8 cellular contexts compared by ENCODE assay signal in the genomic region with DNA sequence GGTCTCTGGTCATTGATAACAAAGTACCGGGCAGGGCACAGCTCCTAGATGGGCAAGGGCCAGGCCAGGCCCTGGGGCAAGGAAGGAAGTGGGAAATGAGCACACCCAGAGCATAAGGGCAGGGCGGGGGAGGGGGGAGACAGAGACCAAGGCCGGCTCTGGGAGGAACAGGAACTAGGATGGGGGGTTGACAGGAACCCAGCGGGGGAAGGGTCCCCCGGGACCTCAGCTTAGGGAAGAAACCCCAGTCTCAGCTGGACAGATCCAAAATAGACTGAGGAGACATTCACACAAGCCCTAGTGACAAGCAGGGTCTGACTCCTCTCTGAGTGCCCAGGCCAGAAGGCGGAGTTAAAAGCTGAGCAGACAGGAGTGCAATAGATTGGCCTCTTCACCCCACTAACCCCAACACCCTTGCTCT. TPM values are rescaled to one million over a fixed set of nuclear protein-coding genes. Genes with fewer than 3 reads are reported as not detected.
A peak's percentile ranks its signal among the peaks of the same experiment; 100 is the strongest.
DNase-seq lines count a peak whose midpoint lies in the region; ATAC-seq and TF ChIP-seq lines count a peak whose summit lies in the region.

No MANE protein-coding gene starts in this region.

- peaks cover 7% of the 10 kb centered on the region; the same call in 1 of the 2 replicates for H4K20me1 ChIP-seq in Karpas-422 (ENCODE audit: insufficient read depth, low read depth, low read length)

- H3K9me3 ChIP-seq in Karpas-422 (ENCODE audit: low read length), result no peaks in the 10 kb centered on the region

- CTCF ChIA-PET in activated CD8-positive, alpha-beta T cell treated with anti-CD3 and anti-CD28 coated beads, Interleukin-2, amount 10 ng/mL, durations not matched to agents 7 days and 5 days (lab: Charles Lee), result interaction anchor here (1.3 to 6.7 kb wide), 10 partner anchors 12 to 468 kb away, joined by 3 to 77 read pairs (median 6); a partner anchor contains a TSS

- H3K4me3 Mint-ChIP-seq in activated CD8-positive, alpha-beta T cell treated with anti-CD3 and anti-CD28 coated beads, Interleukin-2, amount 10 ng/mL, durations not matched to agents 7 days and 5 days, result peak overlapping the region; percentile 95
- peak overlapping the region; percentile 87 to 98 (median 94) for H3K4me3 Mint-ChIP-seq in naive thymus-derived CD8-positive, alpha-beta T cell

- peaks cover 45% of the 10 kb centered on the region for H3K4me1 ChIP-seq in Karpas-422 (ENCODE audit: low read length)

- peaks cover 6% of the 10 kb centered on the region for H3K36me3 Mint-ChIP-seq in activated CD8-positive, alpha-beta T cell treated with anti-CD3 and anti-CD28 coated beads, Interleukin-2, amount 10 ng/mL, durations not matched to agents 7 days and 5 days (ENCODE audit: low read depth)
- H3K36me3 Mint-ChIP-seq in naive thymus-derived CD8-positive, alpha-beta T cell, result no peaks in the 10 kb centered on the region

- no peaks in the 10 kb centered on the region for H3K27me3 Mint-ChIP-seq in activated CD8-positive, alpha-beta T cell treated with anti-CD3 and anti-CD28 coated beads, Interleukin-2, amount 10 ng/mL, durations not matched to agents 7 days and 5 days (ENCODE audit: low read depth)
- no peaks in the 10 kb centered on the region for H3K27me3 Mint-ChIP-seq in naive thymus-derived CD8-positive, alpha-beta T cell

- no peaks in the 10 kb centered on the region for H3K79me2 ChIP-seq in Karpas-422 (ENCODE audit: low read length)

- H3K27ac Mint-ChIP-seq in activated CD8-positive, alpha-beta T cell treated with anti-CD3 and anti-CD28 coated beads, Interleukin-2, amount 10 ng/mL, durations not matched to agents 7 days and 5 days, result peak overlapping the region; percentile 92
- peak overlapping the region; percentile 88 to 99 (median 95) for H3K27ac Mint-ChIP-seq in naive thymus-derived CD8-positive, alpha-beta T cell

- ATAC-seq in activated CD8-positive, alpha-beta T cell treated with anti-CD3 and anti-CD28 coated beads, Interleukin-2, amount 10 ng/mL, durations not matched to agents 7 days and 5 days, result no peak
- no peak for ATAC-seq in naive thymus-derived CD8-positive, alpha-beta T cell
- ATAC-seq in HG03045 (IDR thresholded peaks at IDR 0.05; ENCODE audit: unreplicated experiment) (no peak), GM18858 (IDR thresholded peaks at IDR 0.05; ENCODE audit: unreplicated experiment) (no peak)

- in situ Hi-C loops in Caki2 (cut with HindIII; ENCODE audit: low pct_unique_long_range_greater_than_20kb, low sequenced_read_pairs), result no loop called here

- peak overlapping the region; percentile 27; the same call in 1 of the 2 replicates for H2AFZ ChIP-seq in Karpas-422 (ENCODE audit: low read length)

- H3K9ac ChIP-seq in Karpas-422 (ENCODE audit: low read length), result peak overlapping the region; percentile 52

- peaks cover 54% of the 10 kb centered on the region for H3K4me1 Mint-ChIP-seq in activated CD8-positive, alpha-beta T cell treated with anti-CD3 and anti-CD28 coated beads, Interleukin-2, amount 10 ng/mL, durations not matched to agents 7 days and 5 days (ENCODE audit: low read depth)
- peaks cover 42 to 62% (median 58%) of the 10 kb centered on the region in 4 donors for H3K4me1 Mint-ChIP-seq in naive thymus-derived CD8-positive, alpha-beta T cell

- H3K9me3 Mint-ChIP-seq in activated CD8-positive, alpha-beta T cell treated with anti-CD3 and anti-CD28 coated beads, Interleukin-2, amount 10 ng/mL, durations not matched to agents 7 days and 5 days (ENCODE audit: insufficient read depth), result no peaks in the 10 kb centered on the region
- no peaks in the 10 kb centered on the region for H3K9me3 Mint-ChIP-seq in naive thymus-derived CD8-positive, alpha-beta T cell

- no peaks in the 10 kb centered on the region for H3K27me3 ChIP-seq in Karpas-422 (ENCODE audit: low read length)

- peak overlapping the region; percentile 82 for H3K27ac ChIP-seq in Karpas-422 (ENCODE audit: low read length)

- H3K4me2 ChIP-seq in Karpas-422 (ENCODE audit: low read depth, low read length, poor library complexity, severe bottlenecking), result peak overlapping the region; percentile 79

- no peaks in the 10 kb centered on the region for H3K36me3 ChIP-seq in Karpas-422 (ENCODE audit: insufficient read depth, low read length)

- H3K4me3 ChIP-seq in Karpas-422 (ENCODE audit: low read length) (peak overlapping the region; percentile 70), fibroblast of pulmonary artery (replicated peaks; ENCODE audit: low read depth, low read length) (peak overlapping the region; percentile 92)

- POLR2A ChIA-PET in activated CD8-positive, alpha-beta T cell treated with anti-CD3 and anti-CD28 coated beads, Interleukin-2, amount 10 ng/mL, durations not matched to agents 7 days and 5 days (lab: Charles Lee), result interaction anchor here (0.6 to 2.9 kb wide), 8 partner anchors 12 to 79 kb away, joined by 3 to 33 read pairs (median 4); a partner anchor contains a TSS
- POLR2A ChIA-PET in naive thymus-derived CD8-positive, alpha-beta T cell (lab: Charles Lee), result interaction anchor here (0.7 to 3.9 kb wide), 5 partner anchors 9 to 43 kb away, joined by 3 to 26 read pairs (median 9); a partner anchor contains a TSS

- TF ChIP-seq CTCF in fibroblast of pulmonary artery (IDR thresholded peaks at IDR 0.05; ENCODE audit: low read length, missing control alignments), result no peak

- peak; percentile 38 for DNase-seq in Caki2 (ENCODE audit: low read depth)
- DNase-seq in Karpas-422, result peak; percentile 71
- DNase-seq in activated CD8-positive, alpha-beta T cell treated with anti-CD3 and anti-CD28 coated beads, Interleukin-2, amount 10 ng/mL, durations not matched to agents 7 days and 5 days, result peak; percentile 75
- DNase-seq in fibroblast of pulmonary artery (ENCODE audit: low read depth), result peak; percentile 29
- DNase-seq in naive thymus-derived CD8-positive, alpha-beta T cell, result peak in 3 of 10 donors; percentile 20 to 24 (median 23)
- DNase-seq in cortex of kidney (lab: John Stamatoyannopoulos, UW), result no peak

- no peaks in the 10 kb centered on the region for H3K9me2 ChIP-seq in Karpas-422 (replicated peaks; ENCODE audit: insufficient read depth, low read length)

RNA-seq across cellular contexts. Expression of a gene that starts 0.7 kb away (rescaled TPM):
- total RNA-seq in Caki2 (2014; rRNA removed; shearing (Covaris generic); ENCODE audit: low replicate concordance), result 4.1 and 6.4 TPM in 2 replicates
- 3.2 and 3.5 TPM in 2 replicates for total RNA-seq in Karpas-422 (2014; rRNA removed; shearing (Covaris generic); ENCODE audit: low replicate concordance)
- total RNA-seq in activated CD8-positive, alpha-beta T cell treated with anti-CD3 and anti-CD28 coated beads, Interleukin-2, amount 10 ng/mL, durations not matched to agents 7 days and 5 days, result 10 to 100 TPM; 14.5 to 17.0 TPM
- total RNA-seq in naive thymus-derived CD8-positive, alpha-beta T cell, result 1 to 10 TPM; 5.4 to 5.7 TPM
- polyA plus RNA-seq in naive thymus-derived CD8-positive, alpha-beta T cell, result 1 to 10 TPM; 1.6 to 2.9 (median 2.6) TPM

RNA-seq across cellular contexts. Expression of a gene that starts 12.0 kb away (rescaled TPM):
- 187 and 211 TPM in 2 replicates for total RNA-seq in Caki2 (2014; rRNA removed; shearing (Covaris generic); ENCODE audit: low replicate concordance)
- total RNA-seq in Karpas-422 (2014; rRNA removed; shearing (Covaris generic); ENCODE audit: low replicate concordance), result 141 and 250 TPM in 2 replicates
- 100 to 1,000 TPM; 130 to 138 TPM for total RNA-seq in activated CD8-positive, alpha-beta T cell treated with anti-CD3 and anti-CD28 coated beads, Interleukin-2, amount 10 ng/mL, durations not matched to agents 7 days and 5 days
- 10 to 100 TPM; 47.3 to 53.0 TPM for total RNA-seq in naive thymus-derived CD8-positive, alpha-beta T cell
- 10 to 100 TPM; 86.7 to 93.9 (median 88.9) TPM for polyA plus RNA-seq in naive thymus-derived CD8-positive, alpha-beta T cell

RNA-seq across cellular contexts. Expression of a gene that starts 18.5 kb away (rescaled TPM):
- 15.8 and 25.2 TPM in 2 replicates for total RNA-seq in Caki2 (2014; rRNA removed; shearing (Covaris generic); ENCODE audit: low replicate concordance)
- total RNA-seq in Karpas-422 (2014; rRNA removed; shearing (Covaris generic); ENCODE audit: low replicate concordance), result 25.1 and 29.3 TPM in 2 replicates
- total RNA-seq in activated CD8-positive, alpha-beta T cell treated with anti-CD3 and anti-CD28 coated beads, Interleukin-2, amount 10 ng/mL, durations not matched to agents 7 days and 5 days, result 10 to 100 TPM; 22.6 to 23.0 TPM
- 10 to 100 TPM; 32.6 to 36.1 TPM for total RNA-seq in naive thymus-derived CD8-positive, alpha-beta T cell
- 10 to 100 TPM; 23.0 to 26.2 (median 23.3) TPM for polyA plus RNA-seq in naive thymus-derived CD8-positive, alpha-beta T cell

RNA-seq across cellular contexts. Expression of a gene that starts 35.2 kb away (rescaled TPM):
- 36.1 and 53.0 TPM in 2 replicates for total RNA-seq in Caki2 (2014; rRNA removed; shearing (Covaris generic); ENCODE audit: low replicate concordance)
- 38.8 and 47.9 TPM in 2 replicates for total RNA-seq in Karpas-422 (2014; rRNA removed; shearing (Covaris generic); ENCODE audit: low replicate concordance)
- 100 to 1,000 TPM; 125 to 136 TPM for total RNA-seq in activated CD8-positive, alpha-beta T cell treated with anti-CD3 and anti-CD28 coated beads, Interleukin-2, amount 10 ng/mL, durations not matched to agents 7 days and 5 days
- 10 to 100 TPM; 23.6 to 27.9 TPM for total RNA-seq in naive thymus-derived CD8-positive, alpha-beta T cell
- 1 to 10 TPM; 4.4 to 9.3 (median 5.9) TPM for polyA plus RNA-seq in naive thymus-derived CD8-positive, alpha-beta T cell

RNA-seq across cellular contexts. Expression of a gene that starts 42.5 kb away (rescaled TPM):
- 118 and 136 TPM in 2 replicates for total RNA-seq in Caki2 (2014; rRNA removed; shearing (Covaris generic); ENCODE audit: low replicate concordance)
- 157 and 183 TPM in 2 replicates for total RNA-seq in Karpas-422 (2014; rRNA removed; shearing (Covaris generic); ENCODE audit: low replicate concordance)
- 100 to 1,000 TPM; 214 to 217 TPM for total RNA-seq in activated CD8-positive, alpha-beta T cell treated with anti-CD3 and anti-CD28 coated beads, Interleukin-2, amount 10 ng/mL, durations not matched to agents 7 days and 5 days
- 100 to 1,000 TPM; 172 to 177 TPM for total RNA-seq in naive thymus-derived CD8-positive, alpha-beta T cell
- polyA plus RNA-seq in naive thymus-derived CD8-positive, alpha-beta T cell, result 100 to 1,000 TPM; 136 to 152 (median 142) TPM
